8 cellular contexts compared by ENCODE assay signal in genomic region chr17:39209317-39210092, GRCh38. TPM values are rescaled to one million over a fixed set of nuclear protein-coding genes. Genes with fewer than 3 reads are reported as not detected.
DNase-seq lines count a peak whose midpoint lies in the region; ATAC-seq and TF ChIP-seq lines count a peak whose summit lies in the region.

No MANE protein-coding gene starts in this region.

- H3K27me3 Mint-ChIP-seq in CD8-positive, alpha-beta memory T cell: peaks cover 0 to 5% of the 10 kb centered on the region in 2 donors
- no peaks in the 10 kb centered on the region for H3K27me3 Mint-ChIP-seq in osteocyte (ENCODE audit: unreplicated experiment)

- TF ChIP-seq CTCF in osteocyte (IDR thresholded peaks at IDR 0.05) (no peak), thoracic aorta (IDR thresholded peaks at IDR 0.05) (no peak)

- peak overlapping the region in 7 of 8 donors; percentile 39 to 92 (median 77) for H3K27ac Mint-ChIP-seq in CD8-positive, alpha-beta memory T cell
- no peak overlapping the region for H3K27ac Mint-ChIP-seq in osteocyte (ENCODE audit: unreplicated experiment)

- H3K4me3 ChIP-seq in CD8-positive, alpha-beta memory T cell (ENCODE audit: low read length): peak overlapping the region; percentile 39
- H3K4me3 ChIP-seq in thoracic aorta: peak overlapping the region; percentile 77

- peak; percentile 64 to 88 (median 70) for DNase-seq in CD8-positive, alpha-beta memory T cell
- peak; percentile 21 for DNase-seq in NOMO-1 treated with DMSO at 0.1 percent for 48 hours (lab: John Stamatoyannopoulos, UW; ENCODE audit: unreplicated experiment)
- DNase-seq in activated gamma-delta T cell treated with Interleukin-2 at 50 U/mL for 16 hours: peak; percentile 67
- DNase-seq in glomerular visceral epithelial cell (ENCODE audit: extremely low spot score): peak; percentile 42
- DNase-seq in osteocyte (ENCODE audit: extremely low spot score, unreplicated experiment): no peak
- DNase-seq in thoracic aorta (ENCODE audit: low spot score): peak; percentile 80
- no peak for DNase-seq in HPDE6-E6E7 (ENCODE audit: extremely low spot score)
- DNase-seq in NK-92 (lab: John Stamatoyannopoulos, UW; ENCODE audit: unreplicated experiment): no peak

- H3K4me3 Mint-ChIP-seq in CD8-positive, alpha-beta memory T cell: peak overlapping the region; percentile 30 to 85 (median 59)
- H3K4me3 Mint-ChIP-seq in osteocyte (ENCODE audit: unreplicated experiment): peak overlapping the region; percentile 38

- CTCF ChIA-PET in CD8-positive, alpha-beta memory T cell (lab: Charles Lee): interaction anchor here (1.0 to 9.3 kb wide), 7 partner anchors 8 to 40 kb away, joined by 3 to 272 read pairs (median 4); partner anchors contain the start of gene RPL19

- H3K36me3 Mint-ChIP-seq in CD8-positive, alpha-beta memory T cell: peaks cover 0 to 11% (median 2%) of the 10 kb centered on the region in 3 donors
- H3K36me3 Mint-ChIP-seq in osteocyte (ENCODE audit: unreplicated experiment): peaks cover 5% of the 10 kb centered on the region

- POLR2A ChIA-PET in CD8-positive, alpha-beta memory T cell (lab: Charles Lee): interaction anchor here (0.8 to 1.6 kb wide), 4 partner anchors 9 to 28 kb away, joined by 3 to 7 read pairs (median 4); partner anchors contain the start of gene RPL19

- H3K36me3 ChIP-seq in CD8-positive, alpha-beta memory T cell (ENCODE audit: insufficient read depth, low read length): peaks cover 7% of the 10 kb centered on the region
- H3K36me3 ChIP-seq in thoracic aorta: peaks cover 7% of the 10 kb centered on the region

- H3K27me3 ChIP-seq in CD8-positive, alpha-beta memory T cell (ENCODE audit: insufficient read depth, low read length, poor library complexity, severe bottlenecking): peaks cover 4% of the 10 kb centered on the region
- no peaks in the 10 kb centered on the region for H3K27me3 ChIP-seq in thoracic aorta (replicated peaks; ENCODE audit: insufficient read depth)

- no peak overlapping the region for H3K27ac ChIP-seq in CD8-positive, alpha-beta memory T cell (ENCODE audit: low read depth, low read length)
- peak overlapping the region; percentile 93 to 95 for H3K27ac ChIP-seq in thoracic aorta

- H3K9me3 Mint-ChIP-seq in CD8-positive, alpha-beta memory T cell: no peaks in the 10 kb centered on the region
- no peaks in the 10 kb centered on the region for H3K9me3 Mint-ChIP-seq in osteocyte (ENCODE audit: unreplicated experiment)

- H3K4me1 Mint-ChIP-seq in CD8-positive, alpha-beta memory T cell: peaks cover 13 to 35% (median 20%) of the 10 kb centered on the region in 3 donors
- peaks cover 25% of the 10 kb centered on the region for H3K4me1 Mint-ChIP-seq in osteocyte (ENCODE audit: unreplicated experiment)

- H3K9me3 ChIP-seq in CD8-positive, alpha-beta memory T cell (ENCODE audit: low read length): no peaks in the 10 kb centered on the region
- no peaks in the 10 kb centered on the region for H3K9me3 ChIP-seq in thoracic aorta

- H3K4me1 ChIP-seq in CD8-positive, alpha-beta memory T cell (ENCODE audit: insufficient read depth, low read length): peaks cover 25% of the 10 kb centered on the region
- peaks cover 34 to 59% of the 10 kb centered on the region in 2 donors for H3K4me1 ChIP-seq in thoracic aorta (ENCODE audit: control insufficient read depth in 1 of 2, low read depth in 2 of 2)

- peak; percentile 62 for ATAC-seq in thoracic aorta (ENCODE audit: insufficient number of reproducible peaks, low FRiP score, low read depth)

RNA-seq across cellular contexts. Expression of gene RPL19, which starts 9.4 kb away (rescaled TPM):
- 1,000 to 10,000 TPM; 3,043 to 3,093 TPM for total RNA-seq in CD8-positive, alpha-beta memory T cell
- polyA plus RNA-seq in CD8-positive, alpha-beta memory T cell: 2,939 TPM
- total RNA-seq in osteocyte: 1,528 and 1,579 TPM in 2 replicates
- 1,000 to 10,000 TPM; 1,315 to 2,278 TPM for total RNA-seq in thoracic aorta

RNA-seq across cellular contexts. Expression of gene CACNB1, which starts 12.0 kb away (rescaled TPM):
- 10 to 100 TPM; 10.6 to 12.3 TPM for total RNA-seq in CD8-positive, alpha-beta memory T cell
- 2.7 TPM for polyA plus RNA-seq in CD8-positive, alpha-beta memory T cell
- total RNA-seq in osteocyte (15.4 and 17.9 TPM in 2 replicates), thoracic aorta (10 to 100 TPM; 14.3 to 15.6 TPM)

RNA-seq across cellular contexts. Expression of gene STAC2, which starts 16.2 kb away (rescaled TPM):
- total RNA-seq in CD8-positive, alpha-beta memory T cell: not detected
- polyA plus RNA-seq in CD8-positive, alpha-beta memory T cell: not detected
- 0.62 and 0.81 TPM in 2 replicates for total RNA-seq in osteocyte
- 10 to 100 TPM; 13.9 to 14.3 TPM for total RNA-seq in thoracic aorta

RNA-seq across cellular contexts. Expression of gene ARL5C, which starts 43.5 kb away (rescaled TPM):
- total RNA-seq in CD8-positive, alpha-beta memory T cell: not detected
- polyA plus RNA-seq in CD8-positive, alpha-beta memory T cell: not detected
- total RNA-seq in osteocyte (not detected in 2 replicates), thoracic aorta (under 1 TPM in 1 of 2 donors, not detected in 1; 0.27 TPM)

RNA-seq across cellular contexts. Expression of gene PLXDC1, which starts 58.1 kb away (rescaled TPM):
- total RNA-seq in CD8-positive, alpha-beta memory T cell: 1 to 10 TPM; 2.5 to 2.9 TPM
- 10.3 TPM for polyA plus RNA-seq in CD8-positive, alpha-beta memory T cell
- total RNA-seq in osteocyte (17.1 and 19.7 TPM in 2 replicates), thoracic aorta (10 to 100 TPM in 1 of 2 donors, 1 to 10 TPM in 1; 7.0 to 13.9 TPM)

Comparison
In these comparisons a context has a peak if more than half of its experiments do, and no peak if none do; other contexts are left out.
1. DNase-seq: peak in CD8-positive, alpha-beta memory T cell (5 of 5), NOMO-1 treated with DMSO at 0.1 percent for 48 hours (single experiment), activated gamma-delta T cell treated with Interleukin-2 at 50 U/mL for 16 hours (single experiment), glomerular visceral epithelial cell (single experiment) and thoracic aorta (single experiment); none in osteocyte (single experiment), HPDE6-E6E7 (single experiment) and NK-92 (single experiment).